Comparison of ENCODE assay signal across 1 cellular context in genomic region chr19:54345938-54346386, GRCh38.
TF ChIP-seq lines count a peak whose summit lies in the region.

No MANE protein-coding gene starts in this region.

TF ChIP-seq in GM12878, 131 proteins besides CTCF, POLR2A, EP300 and RAD21 (continued from another document):
- TF ChIP-seq ATF2 (IDR thresholded peaks at IDR 0.05; ENCODE audit: low read length) (no peak; the same call in 1 of the 2 replicates), CREM (IDR thresholded peaks at IDR 0.05; ENCODE audit: low read depth) (peak; percentile 82), ZSCAN29 (IDR thresholded peaks at IDR 0.05) (peak; percentile 42; the same call in 1 of the 2 replicates), SMAD1 (IDR thresholded peaks at IDR 0.05; ENCODE audit: low read depth, partially characterized antibody) (peak; percentile 79), ATF7 (IDR thresholded peaks at IDR 0.05; ENCODE audit: low read depth) (peak; percentile 72), WRNIP1 (IDR thresholded peaks at IDR 0.05; ENCODE audit: borderline replicate concordance, low read depth, low read length) (no peak), FOXM1 (IDR thresholded peaks at IDR 0.05; ENCODE audit: low read depth, low read length) (peak; percentile 91; the same call in 1 of the 2 replicates), CBX5 (IDR thresholded peaks at IDR 0.05; ENCODE audit: low read depth) (no peak)
